8 cellular contexts compared by ENCODE assay signal in the genomic region with DNA sequence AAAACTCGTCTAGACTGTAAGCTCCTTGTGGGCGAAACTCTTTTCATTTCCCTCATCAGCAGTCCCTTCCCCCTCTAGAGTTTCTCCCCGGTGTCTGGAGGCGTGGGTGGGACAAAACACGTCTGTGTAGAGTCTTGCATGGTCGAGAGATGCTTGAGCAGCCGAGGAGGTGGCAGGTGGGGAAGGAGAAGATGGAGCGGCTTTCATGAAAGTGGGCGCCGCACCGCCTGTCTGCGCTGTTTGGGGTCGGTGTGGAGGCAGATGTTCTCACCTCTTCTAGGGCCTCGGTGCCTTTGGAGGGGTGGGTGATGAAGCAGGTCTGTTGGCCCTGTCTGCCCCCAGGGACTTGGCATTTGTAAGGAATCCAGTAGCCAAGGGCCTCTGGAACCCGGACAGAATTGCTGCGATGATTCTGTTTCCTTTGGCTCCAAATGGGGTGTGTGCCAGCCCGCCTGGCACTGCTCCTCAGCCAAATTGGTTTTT. TPM values are rescaled to one million over a fixed set of nuclear protein-coding genes. Genes with fewer than 3 reads are reported as not detected.
DNase-seq lines count a peak whose midpoint lies in the region; ATAC-seq and TF ChIP-seq lines count a peak whose summit lies in the region.

No MANE protein-coding gene starts in this region.

- no peaks in the 10 kb centered on the region for H3K9me2 ChIP-seq in SK-N-SH

- H3K27ac ChIP-seq in SK-N-SH (ENCODE audit: low read depth in 2 of 2, low read length in 1 of 2): no peak overlapping the region
- H3K27ac ChIP-seq in iPS-18a (ENCODE audit: low read length): no peak overlapping the region

- H3K36me3 Mint-ChIP-seq in activated CD4-positive, alpha-beta memory T cell treated with anti-CD3 and anti-CD28 coated beads, Interleukin-2, amount 10 ng/mL, durations not matched to agents 7 days and 5 days (ENCODE audit: low read depth): peaks cover 33% of the 10 kb centered on the region
- peaks cover 34% of the 10 kb centered on the region for H3K36me3 Mint-ChIP-seq in stimulated activated naive CD8-positive, alpha-beta T cell treated with anti-CD3 and anti-CD28 coated beads, Interleukin-15, Interleukin-2, amounts not matched to agents 100 ng/mL and 50 ng/mL, for 24 hours (ENCODE audit: low read depth)

- H3K4me1 ChIP-seq in SK-N-SH (ENCODE audit: control insufficient read depth in 1 of 2, insufficient read depth in 2 of 2, low read depth in 1 of 2, low read length in 1 of 2): peaks cover 6 to 16% of the 10 kb centered on the region in 2 experiments; a peak in 2 of 4 replicates
- H3K4me1 ChIP-seq in iPS-18a (ENCODE audit: control insufficient read depth, low read depth, low read length): peaks cover 5% of the 10 kb centered on the region

- DNase-seq in SK-N-SH (no peak), mesenteric fat pad (ENCODE audit: low spot score) (no peak), HuH-7.5 (ENCODE audit: low spot score) (no peak)
- DNase-seq in activated CD4-positive, alpha-beta memory T cell treated with anti-CD3 and anti-CD28 coated beads, Interleukin-2, amount 10 ng/mL, durations not matched to agents 7 days and 5 days: no peak

- H3K4me3 ChIP-seq in SK-N-SH (ENCODE audit: low read depth in 2 of 2, low read length in 1 of 2) (peak overlapping the region; percentile 62 to 63), iPS-18a (ENCODE audit: low read length) (peak overlapping the region; percentile 85)

- H3K9ac ChIP-seq in SK-N-SH (peak overlapping the region; percentile 82; the same call in 1 of the 2 replicates), iPS-18a (ENCODE audit: low read length) (peak overlapping the region; percentile 89)

- POLR2A ChIA-PET in SK-N-SH (lab: Yijun Ruan, JAX): interaction anchor here (0.6 to 0.8 kb wide), 2 partner anchors 677 to 1186 kb away, joined by 3 read pairs; partner anchors contain the start of gene PPIL1
- POLR2A ChIA-PET in activated CD4-positive, alpha-beta memory T cell treated with anti-CD3 and anti-CD28 coated beads, Interleukin-2, amount 10 ng/mL, durations not matched to agents 7 days and 5 days (lab: Charles Lee): interaction anchor here (0.9 to 3.5 kb wide), 9 partner anchors 8 to 169 kb away, joined by 3 to 31 read pairs (median 4); partner anchors contain the start of genes MAPK13 and MAPK14

- CTCF ChIA-PET in SK-N-SH (lab: Yijun Ruan, JAX): interaction anchor here (1.0 to 2.4 kb wide), 5 partner anchors 8 to 170 kb away, joined by 3 to 12 read pairs (median 4); partner anchors contain the start of gene MAPK14
- CTCF ChIA-PET in activated CD4-positive, alpha-beta memory T cell treated with anti-CD3 and anti-CD28 coated beads, Interleukin-2, amount 10 ng/mL, durations not matched to agents 7 days and 5 days (lab: Charles Lee): interaction anchor here (1.0 to 1.7 kb wide), 3 partner anchors 53 to 170 kb away, joined by 3 to 4 read pairs (median 3); partner anchors contain the start of gene MAPK14

- peak overlapping the region; percentile 87 for H3K27ac Mint-ChIP-seq in activated CD4-positive, alpha-beta memory T cell treated with anti-CD3 and anti-CD28 coated beads, Interleukin-2, amount 10 ng/mL, durations not matched to agents 7 days and 5 days
- H3K27ac Mint-ChIP-seq in stimulated activated naive CD8-positive, alpha-beta T cell treated with anti-CD3 and anti-CD28 coated beads, Interleukin-15, Interleukin-2, amounts not matched to agents 100 ng/mL and 50 ng/mL, for 24 hours: peak overlapping the region; percentile 87

- no peak overlapping the region for H2AFZ ChIP-seq in SK-N-SH (ENCODE audit: low read depth)

- H4K20me1 ChIP-seq in SK-N-SH (ENCODE audit: insufficient read depth): peaks cover 28% of the 10 kb centered on the region

- peaks cover 40% of the 10 kb centered on the region for H3K4me1 Mint-ChIP-seq in activated CD4-positive, alpha-beta memory T cell treated with anti-CD3 and anti-CD28 coated beads, Interleukin-2, amount 10 ng/mL, durations not matched to agents 7 days and 5 days
- H3K4me1 Mint-ChIP-seq in stimulated activated naive CD8-positive, alpha-beta T cell treated with anti-CD3 and anti-CD28 coated beads, Interleukin-15, Interleukin-2, amounts not matched to agents 100 ng/mL and 50 ng/mL, for 24 hours (ENCODE audit: low read depth): peaks cover 58% of the 10 kb centered on the region

- 73% methylated on average over 16 of the region's 17 CpGs for WGBS in SK-N-SH (ENCODE audit: low lambda C conversion rate)

- ATAC-seq in SK-N-SH treated with all-trans-retinoic acid at 6 μM for 48 hours (no peak), HG03039 (IDR thresholded peaks at IDR 0.05; ENCODE audit: unreplicated experiment) (no peak)

- peaks cover 6% of the 10 kb centered on the region for H3F3A ChIP-seq in SK-N-SH (replicated peaks; ENCODE audit: insufficient read depth)

- peaks cover 5% of the 10 kb centered on the region for H3K9me3 Mint-ChIP-seq in activated CD4-positive, alpha-beta memory T cell treated with anti-CD3 and anti-CD28 coated beads, Interleukin-2, amount 10 ng/mL, durations not matched to agents 7 days and 5 days
- H3K9me3 Mint-ChIP-seq in stimulated activated naive CD8-positive, alpha-beta T cell treated with anti-CD3 and anti-CD28 coated beads, Interleukin-15, Interleukin-2, amounts not matched to agents 100 ng/mL and 50 ng/mL, for 24 hours: no peaks in the 10 kb centered on the region

- peak overlapping the region; percentile 85 for H3K4me3 Mint-ChIP-seq in activated CD4-positive, alpha-beta memory T cell treated with anti-CD3 and anti-CD28 coated beads, Interleukin-2, amount 10 ng/mL, durations not matched to agents 7 days and 5 days
- H3K4me3 Mint-ChIP-seq in stimulated activated naive CD8-positive, alpha-beta T cell treated with anti-CD3 and anti-CD28 coated beads, Interleukin-15, Interleukin-2, amounts not matched to agents 100 ng/mL and 50 ng/mL, for 24 hours: peak overlapping the region; percentile 87

- peak overlapping the region; percentile 71 for H3K4me2 ChIP-seq in SK-N-SH

- no peak for TF ChIP-seq RAD21 in SK-N-SH (IDR thresholded peaks at IDR 0.05; ENCODE audit: low read length)

- no peaks in the 10 kb centered on the region for H3K27me3 ChIP-seq in SK-N-SH (ENCODE audit: insufficient read depth)
- H3K27me3 ChIP-seq in iPS-18a (ENCODE audit: control insufficient read depth, insufficient read depth, low read length): no peaks in the 10 kb centered on the region

- H3K36me3 ChIP-seq in SK-N-SH (replicated peaks in 1 of 2; ENCODE audit: control insufficient read depth in 1 of 2, insufficient read depth in 2 of 2, low read length in 1 of 2) (peaks cover 19 to 33% of the 10 kb centered on the region in 2 experiments), iPS-18a (ENCODE audit: control insufficient read depth, low read depth, low read length) (peaks cover 32% of the 10 kb centered on the region)

- H3K79me2 ChIP-seq in SK-N-SH (ENCODE audit: insufficient read depth): peaks cover 56% of the 10 kb centered on the region

- H3K9me3 ChIP-seq in SK-N-SH (no peaks in the 10 kb centered on the region), iPS-18a (ENCODE audit: control insufficient read depth, low read depth, low read length) (no peaks in the 10 kb centered on the region)

- TF ChIP-seq EP300 in SK-N-SH (IDR thresholded peaks at IDR 0.05; ENCODE audit: borderline replicate concordance in 1 of 2, low read depth in 1 of 2, low read length in 1 of 2): no peak

- no peak for TF ChIP-seq CTCF in SK-N-SH (IDR thresholded peaks at IDR 0.05)

- peaks cover 2% of the 10 kb centered on the region for H3K27me3 Mint-ChIP-seq in activated CD4-positive, alpha-beta memory T cell treated with anti-CD3 and anti-CD28 coated beads, Interleukin-2, amount 10 ng/mL, durations not matched to agents 7 days and 5 days
- no peaks in the 10 kb centered on the region for H3K27me3 Mint-ChIP-seq in stimulated activated naive CD8-positive, alpha-beta T cell treated with anti-CD3 and anti-CD28 coated beads, Interleukin-15, Interleukin-2, amounts not matched to agents 100 ng/mL and 50 ng/mL, for 24 hours

TF ChIP-seq in SK-N-SH, 30 proteins besides CTCF, POLR2A, EP300 and RAD21 (continues in another document):
- no peak for TF ChIP-seq POLR2AphosphoS5 (IDR thresholded peaks at IDR 0.05; ENCODE audit: low read depth, low read length)
- TF ChIP-seq JUND (IDR thresholded peaks at IDR 0.05): no peak
- TF ChIP-seq TAF1 (IDR thresholded peaks at IDR 0.05; ENCODE audit: borderline replicate concordance, low read depth, low read length): no peak

TF ChIP-seq in SK-N-SH treated with all-trans-retinoic acid at 6 μM for 48 hours, 23 proteins besides CTCF, POLR2A, EP300 and RAD21 (continues in another document):
- no peak for TF ChIP-seq CSRNP3 (CRISPR knock-in tag; IDR thresholded peaks at IDR 0.05)
- no peak for TF ChIP-seq ISL1 (CRISPR knock-in tag; IDR thresholded peaks at IDR 0.05)
- TF ChIP-seq ESRRG (CRISPR knock-in tag; IDR thresholded peaks at IDR 0.05): no peak
- no peak for TF ChIP-seq GLIS3 (CRISPR knock-in tag; IDR thresholded peaks at IDR 0.05)

RNA-seq across cellular contexts. Expression of gene BRPF3, which starts 1.2 kb away (rescaled TPM):
- 11.7 and 15.4 TPM in 2 replicates for polyA plus RNA-seq in SK-N-SH (2012; rRNA removed)
- polyA plus RNA-seq in SK-N-SH (2012; cell fraction: cytosol; rRNA removed): 11.7 and 13.5 TPM in 2 replicates
- 17.6 and 21.4 TPM in 2 replicates for polyA plus RNA-seq in SK-N-SH (2012; cell fraction: nucleus; rRNA removed)
- 10 to 100 TPM; 21.6 to 21.8 TPM for total RNA-seq in activated CD4-positive, alpha-beta memory T cell treated with anti-CD3 and anti-CD28 coated beads, Interleukin-2, amount 10 ng/mL, durations not matched to agents 7 days and 5 days
- 26.1 TPM for total RNA-seq in mesenteric fat pad
